ENCODE assay signal across 29 cellular contexts in the genomic region with DNA sequence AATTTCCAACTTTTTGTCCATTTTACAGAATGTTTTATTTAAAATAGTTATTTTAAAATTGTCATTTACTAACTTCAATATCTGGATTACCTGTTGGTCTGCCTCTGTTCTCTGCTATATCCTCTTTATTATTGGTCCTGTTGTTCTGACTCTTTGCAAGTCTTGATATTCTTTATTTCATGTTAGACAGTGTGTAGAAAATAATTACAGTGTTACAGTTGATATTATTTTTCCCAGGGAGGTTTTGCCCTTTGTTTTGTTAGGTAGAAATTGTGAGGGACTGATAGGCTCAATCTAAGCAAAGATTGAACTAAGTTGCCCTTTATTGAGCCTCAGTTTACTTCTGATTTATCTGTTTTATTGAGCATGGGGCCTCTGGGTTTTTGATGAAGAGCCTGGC. TPM values are rescaled to one million over a fixed set of nuclear protein-coding genes. Genes with fewer than 3 reads are reported as not detected.
"Had no signal": no experiment of that assay in that cellular context is flagged by ENCODE, and none has a peak within 500 bp of the region (broad histone marks: within the 10 kb centered on the region; RNA-seq: fewer than 3 reads in every experiment).

No MANE protein-coding gene starts in this region.

- H3K4me1 ChIP-seq: stomach, suprapubic skin, testis, thyroid gland, tibial artery, tibial nerve, transverse colon, upper lobe of left lung, upper lobe of right lung, uterus, vagina had no signal

- H3K4me3 ChIP-seq: stomach, suprapubic skin, testis, thoracic aorta, thyroid gland, tibial artery, tibial nerve, transverse colon, upper lobe of left lung, upper lobe of right lung, uterus, vagina had no signal

- DNase-seq: stimulated activated CD4-positive, alpha-beta T cell treated with anti-CD3 and anti-CD28 coated beads, Interleukin-2, amount 100 ng/mL, for 48 hours; stimulated activated CD4-positive, alpha-beta T cell treated with anti-CD3 and anti-CD28 coated beads, Interleukin-4, amount 100 ng/mL, for 1 hour; stimulated activated CD4-positive, alpha-beta T cell treated with anti-CD3 and anti-CD28 coated beads, Interleukin-4, amount 100 ng/mL, for 24 hours; stimulated activated CD4-positive, alpha-beta T cell treated with anti-CD3 and anti-CD28 coated beads, Interleukin-4, amount 100 ng/mL, for 4 hours; stimulated activated CD8-positive, alpha-beta memory T cell treated with anti-CD3 and anti-CD28 coated beads, Interleukin-4, amount 100 ng/mL, for 48 hours; stimulated activated naive B cell treated with anti-CD40 and anti-IgM and Interleukin-4, amounts not matched to agents 10 μg/mL and 1 μg/mL and 100 μg/mL, for 72 hours; stimulated activated naive CD4-positive, alpha-beta T cell; stimulated activated naive CD4-positive, alpha-beta T cell treated with Interleukin-2 at 50 U/mL for 16 hours; stimulated activated naive CD8-positive, alpha-beta T cell treated with anti-CD3 and anti-CD28 coated beads, Interleukin-15, amount 100 ng/mL, for 72 hours; stimulated activated naive CD8-positive, alpha-beta T cell treated with anti-CD3 and anti-CD28 coated beads, Interleukin-15, Interleukin-2, amounts not matched to agents 100 U/mL and 50 U/mL, for 24 hours; stomach; substantia nigra; testis; thyroid gland; tibial artery; transverse colon; trophoblast cell; upper lobe of left lung; upper lobe of right lung; uterus had no signal

- H3K36me3 ChIP-seq: stomach, suprapubic skin, thoracic aorta, thyroid gland, tibial artery, tibial nerve, transverse colon, upper lobe of left lung, upper lobe of right lung, uterus, vagina had no signal

- H3K27me3 ChIP-seq: stomach, suprapubic skin, testis, thyroid gland, tibial artery, tibial nerve, transverse colon, upper lobe of left lung, upper lobe of right lung, uterus, vagina had no signal

- H3K27ac ChIP-seq: stomach, suprapubic skin, testis, thoracic aorta, thyroid gland, tibial artery, tibial nerve, transverse colon, upper lobe of left lung, upper lobe of right lung, uterus, vagina had no signal

- H3K9me3 ChIP-seq: stomach, testis, thoracic aorta, thyroid gland, tibial artery, tibial nerve, transverse colon, upper lobe of left lung, upper lobe of right lung, uterus, vagina had no signal

RNA-seq across cellular contexts. Expression of a gene that starts 59.9 kb away (rescaled TPM):
- total RNA-seq: stomach, subcutaneous adipose tissue, suprapubic skin, temporal lobe, testis, thoracic aorta, thyroid gland, tibial nerve, transverse colon, upper lobe of left lung, upper lobe of right lung, ureter, urinary bladder, uterus, vagina had no signal
- polyA plus RNA-seq: stomach, thymus, urinary bladder had no signal
